ENCODE assay signal across 8 cellular contexts in genomic region chr15:70036585-70037343, GRCh38.
A peak's percentile ranks its signal among the peaks of the same experiment; 100 is the strongest.
DNase-seq lines count a peak whose midpoint lies in the region; ATAC-seq and TF ChIP-seq lines count a peak whose summit lies in the region.

No MANE protein-coding gene starts in this region.

- peak overlapping the region; percentile 71 for H3K4me2 ChIP-seq in KMS-11

- POLR2A ChIA-PET in MCF 10A (lab: Yijun Ruan, JAX), result interaction anchor here (1.7 kb wide), 1 partner anchor 13 kb away, joined by 10 read pairs; no protein-coding TSS in a partner anchor
- POLR2A ChIA-PET in activated CD4-positive, alpha-beta T cell treated with anti-CD3 and anti-CD28 coated beads for 36 hours (lab: Charles Lee), result no interaction called here

- no peaks in the 10 kb centered on the region for H3K4me1 Mint-ChIP-seq in MCF 10A (ENCODE audit: insufficient read depth, unreplicated experiment)
- no peaks in the 10 kb centered on the region for H3K4me1 Mint-ChIP-seq in activated CD4-positive, alpha-beta T cell treated with anti-CD3 and anti-CD28 coated beads for 36 hours

- peak overlapping the region; percentile 33; the same call in 1 of the 2 replicates for H3K27ac ChIP-seq in KMS-11

- intact Hi-C loops in MCF 10A (cut with micrococcal nuclease), result no loop called here
- intact Hi-C loops in activated CD4-positive, alpha-beta T cell treated with anti-CD3 and anti-CD28 coated beads for 36 hours (cut with DNase I, micrococcal nuclease), result no loop called here

- DNase-seq in MCF 10A (ENCODE audit: unreplicated experiment) (peak; percentile 66), midbrain (lab: John Stamatoyannopoulos, UW) (no peak)
- no peak for DNase-seq in activated CD4-positive, alpha-beta T cell treated with anti-CD3 and anti-CD28 coated beads for 36 hours
- DNase-seq in activated CD8-positive, alpha-beta memory T cell treated with anti-CD3 and anti-CD28 coated beads, Interleukin-2, amount 50 U/mL, for 4 hours, result no peak
- no peak for DNase-seq in activated CD4-positive, alpha-beta T cell treated with anti-CD3 and anti-CD28 coated beads for 1 hour

- H3K27me3 Mint-ChIP-seq in MCF 10A (ENCODE audit: insufficient read depth, unreplicated experiment), result peaks cover 61% of the 10 kb centered on the region
- H3K27me3 Mint-ChIP-seq in activated CD4-positive, alpha-beta T cell treated with anti-CD3 and anti-CD28 coated beads for 36 hours, result no peaks in the 10 kb centered on the region

- no peak overlapping the region for H3K4me3 ChIP-seq in KMS-11 (IDR thresholded peaks at IDR 0.05; ENCODE audit: insufficient read depth, low read depth, low read length)

- H4K20me1 ChIP-seq in KMS-11 (ENCODE audit: insufficient read depth), result no peaks in the 10 kb centered on the region

- BruUV-seq in MCF 10A (replicated peaks; lab: Mats Ljungman, UMichigan), result no TSS peak

- no peaks in the 10 kb centered on the region for H3K79me2 ChIP-seq in KMS-11 (ENCODE audit: insufficient read depth, low read depth)

- ATAC-seq in GM18511 (IDR thresholded peaks at IDR 0.05; ENCODE audit: unreplicated experiment) (peak; percentile 82), GM21576 (IDR thresholded peaks at IDR 0.05; ENCODE audit: unreplicated experiment) (peak; percentile 66)
- ATAC-seq in activated CD4-positive, alpha-beta T cell treated with anti-CD3 and anti-CD28 coated beads for 36 hours, result no peak

- H2AFZ ChIP-seq in KMS-11 (ENCODE audit: low read depth), result no peak overlapping the region

- H3K27me3 ChIP-seq in KMS-11 (ENCODE audit: insufficient read depth, low read depth), result no peaks in the 10 kb centered on the region

- H3K27ac Mint-ChIP-seq in MCF 10A (ENCODE audit: low read depth, unreplicated experiment), result no peak overlapping the region
- no peak overlapping the region for H3K27ac Mint-ChIP-seq in activated CD4-positive, alpha-beta T cell treated with anti-CD3 and anti-CD28 coated beads for 36 hours

- no peak overlapping the region for H3K9ac ChIP-seq in KMS-11

- CTCF ChIA-PET in MCF 10A (lab: Yijun Ruan, JAX), result interaction anchor here (0.9 to 1.0 kb wide), 2 partner anchors 61 to 451 kb away, joined by 3 to 4 read pairs; partner anchors contain the start of gene TLE3
- CTCF ChIA-PET in activated CD4-positive, alpha-beta T cell treated with anti-CD3 and anti-CD28 coated beads for 36 hours (lab: Charles Lee), result interaction anchor here (0.6 kb wide), 1 partner anchor 598 kb away, joined by 3 read pairs; no protein-coding TSS in a partner anchor

- no peak overlapping the region for H3K4me3 Mint-ChIP-seq in MCF 10A (ENCODE audit: unreplicated experiment)
- no peak overlapping the region for H3K4me3 Mint-ChIP-seq in activated CD4-positive, alpha-beta T cell treated with anti-CD3 and anti-CD28 coated beads for 36 hours

- H3K36me3 ChIP-seq in KMS-11 (ENCODE audit: insufficient read depth), result no peaks in the 10 kb centered on the region

- H3K9me3 Mint-ChIP-seq in MCF 10A (ENCODE audit: unreplicated experiment), result no peaks in the 10 kb centered on the region
- no peaks in the 10 kb centered on the region for H3K9me3 Mint-ChIP-seq in activated CD4-positive, alpha-beta T cell treated with anti-CD3 and anti-CD28 coated beads for 36 hours (ENCODE audit: low read depth)

- H3K4me1 ChIP-seq in KMS-11 (ENCODE audit: low read depth, poor library complexity, severe bottlenecking), result peaks cover 32% of the 10 kb centered on the region

- no peak for TF ChIP-seq CTCF in KMS-11 (conservative IDR thresholded peaks at IDR 0.05; ENCODE audit: low read depth, low read length)
- TF ChIP-seq CTCF in MCF 10A (IDR thresholded peaks at IDR 0.05; ENCODE audit: unreplicated experiment), result no peak

- H3K36me3 Mint-ChIP-seq in MCF 10A (ENCODE audit: insufficient read depth, unreplicated experiment), result no peaks in the 10 kb centered on the region
- H3K36me3 Mint-ChIP-seq in activated CD4-positive, alpha-beta T cell treated with anti-CD3 and anti-CD28 coated beads for 36 hours (ENCODE audit: low read depth), result no peaks in the 10 kb centered on the region
